ENCODE assay signal across 28 cellular contexts in genomic region chr18:44514106-44514505, GRCh38.
"Had no signal": no experiment of that assay in that cellular context is flagged by ENCODE, and none has a peak within 500 bp of the region (broad histone marks: within the 10 kb centered on the region; RNA-seq: fewer than 3 reads in every experiment).

No MANE protein-coding gene starts in this region.

- H3K4me3 ChIP-seq: SJSA1 had no signal

- ATAC-seq: activated CD8-positive, alpha-beta T cell treated with anti-CD3 and anti-CD28 coated beads for 36 hours; activated T-cell treated with anti-CD3 and anti-CD28 coated beads, Interleukin-2, amount 50 U/mL, for 72 hours; activated T-helper 17 cell treated with anti-CD3 and anti-CD28 coated beads, Interleukin-2, amount 50 U/mL, for 72 hours; Panc1 had no signal

- H3K4me1 ChIP-seq: SJSA1 had no signal

- H3K27me3 ChIP-seq: brain microvascular endothelial cell had no signal

- H3K9me3 ChIP-seq: SJSA1 had no signal

- H3K27ac ChIP-seq: brain microvascular endothelial cell, SJSA1 had no signal

- H3K36me3 ChIP-seq: brain microvascular endothelial cell, SJSA1 had no signal

- DNase-seq: activated CD4-positive, alpha-beta T cell treated with anti-CD3 and anti-CD28 coated beads, Interleukin-2, amount 10 ng/mL, durations not matched to agents 24 days and 14 days; activated CD4-positive, alpha-beta T cell treated with anti-CD3 and anti-CD28 coated beads, Interleukin-2, amount 50 U/mL, for 4 hours; activated CD8-positive, alpha-beta T cell treated with anti-CD3 and anti-CD28 coated beads for 36 hours; activated effector memory CD4-positive, alpha-beta T cell treated with anti-CD3 and anti-CD28 coated beads, Interleukin-2, amount 50 U/mL, for 16 hours; activated naive CD4-positive, alpha-beta T cell; activated naive CD4-positive, alpha-beta T cell treated with anti-CD3 and anti-CD28 coated beads, Interleukin-2, amount 50 U/mL, for 16 hours; activated naive CD8-positive, alpha-beta T cell treated with anti-CD3 and anti-CD28 coated beads for 36 hours; activated T-cell treated with anti-CD3 and anti-CD28 coated beads, Interleukin-2, amount 50 U/mL, for 1 hour; activated T-cell treated with anti-CD3 and anti-CD28 coated beads, Interleukin-2, amount 50 U/mL, for 72 hours; amniotic stem cell; aorta; brain microvascular endothelial cell; central memory CD4-positive, alpha-beta T cell; Kasumi-1; KBM-7; NCI-H187 treated with DMSO at 0.1 percent for 48 hours; NCI-H2081; NCI-H2171 treated with DMSO at 0.1 percent for 48 hours; NCI-H2227 treated with DMSO at 0.1 percent for 48 hours; NCI-H446; NCI-H510A treated with DMSO at 0.1 percent for 48 hours; NCI-H526 treated with DMSO at 0.1 percent for 48 hours; NCI-H774; RPMI8226; SHP77 treated with DMSO at 0.1 percent for 48 hours had no signal
